Comparison of ENCODE assay signal across 15 cellular contexts in genomic region chr2:240602266-240603050, GRCh38. TPM values are rescaled to one million over a fixed set of nuclear protein-coding genes. Genes with fewer than 3 reads are reported as not detected.
A peak's percentile ranks its signal among the peaks of the same experiment; 100 is the strongest.
DNase-seq lines count a peak whose midpoint lies in the region; ATAC-seq, FAIRE-seq and TF ChIP-seq lines count a peak whose summit lies in the region.
"Had no signal": no experiment of that assay in that cellular context is flagged by ENCODE, and none has a peak within 500 bp of the region (broad histone marks: within the 10 kb centered on the region; RNA-seq: fewer than 3 reads in every experiment).

No MANE protein-coding gene starts in this region.

- DNase-seq in Right ventricle myocardium superior (peak; percentile 37), left ventricle myocardium inferior (no peak), HepG2 (ENCODE audit: low spot score) (no peak), transverse colon (peak; percentile 9), Ammon's horn (ENCODE audit: low spot score) (no peak), NCI-H2227 treated with DMSO at 0.1 percent for 48 hours (lab: John Stamatoyannopoulos, UW) (no peak)
- DNase-seq: activated CD4-positive, alpha-beta T cell treated with anti-CD3 and anti-CD28 coated beads for 1 hour; activated naive CD8-positive, alpha-beta T cell treated with anti-CD3 and anti-CD28 coated beads for 36 hours; glutamatergic neuron; immature natural killer cell; mesendoderm; NCI-H2029 treated with DMSO at 0.1 percent for 48 hours; NCI-H510A; retina; SJCRH30 had no signal

- H3K9me3 ChIP-seq in left ventricle myocardium inferior (replicated peaks) (no peaks in the 10 kb centered on the region), HepG2 (ENCODE audit: low read length) (no peaks in the 10 kb centered on the region), transverse colon (no peaks in the 10 kb centered on the region)
- H3K9me3 ChIP-seq: SJCRH30 had no signal

- H3K4me1 ChIP-seq in left ventricle myocardium inferior = peaks cover 18% of the 10 kb centered on the region
- H3K4me1 ChIP-seq in HepG2 (ENCODE audit: insufficient read depth, low read length) = peaks cover 59% of the 10 kb centered on the region
- H3K4me1 ChIP-seq in transverse colon = peaks cover 15 to 35% (median 23%) of the 10 kb centered on the region in 4 donors
- H3K4me1 ChIP-seq: SJCRH30 had no signal

- 0 out of 2 replicates have a peak, but pooled peaks cover 4% of the 10 kb centered on the region for H4K20me1 ChIP-seq in HepG2 (ENCODE audit: insufficient read depth, low read length)

- intact Hi-C loops in Right ventricle myocardium superior (cut with DNase I) (no loop called here), left ventricle myocardium inferior (cut with micrococcal nuclease) (no loop called here), HepG2 (cut with micrococcal nuclease; ENCODE audit: unreplicated experiment) (loop anchor here (10.0 kb wide), 1 partner anchor 232 kb away; no protein-coding TSS in a partner anchor), transverse colon (cut with DNase I; ENCODE audit: low total_unique reads) (no loop called here)

- no peak overlapping the region for H3K4me2 ChIP-seq in HepG2 (ENCODE audit: low read depth, low read length)

- H3K27me3 ChIP-seq in left ventricle myocardium inferior (ENCODE audit: low read depth) (no peaks in the 10 kb centered on the region), HepG2 (ENCODE audit: control insufficient read depth in 1 of 2, insufficient read depth in 2 of 2, low read length in 2 of 2) (no peaks in the 10 kb centered on the region), transverse colon (no peaks in the 10 kb centered on the region)
- H3K27me3 ChIP-seq: SJCRH30 had no signal

- H3K36me3 ChIP-seq in left ventricle myocardium inferior (peaks cover 20% of the 10 kb centered on the region), HepG2 (replicated peaks in 1 of 2; ENCODE audit: control insufficient read depth in 1 of 2, insufficient read depth in 2 of 2, low read length in 2 of 2) (peaks cover 4 to 8% of the 10 kb centered on the region in 2 experiments; a peak in 2 of 5 replicates), transverse colon (no peaks in the 10 kb centered on the region)
- H3K36me3 ChIP-seq: SJCRH30 had no signal

- no TSS peak for BruUV-seq in HepG2 (replicated peaks; lab: Mats Ljungman, UMichigan)

- TF ChIP-seq POLR2A in HepG2 (IDR thresholded peaks at IDR 0.05; ENCODE audit: insufficient read depth in 1 of 2, low read depth in 2 of 2, low read length in 2 of 2) = no peak
- no peak for TF ChIP-seq POLR2A in transverse colon (IDR thresholded peaks at IDR 0.05)

- no peak for TF ChIP-seq CTCF in left ventricle myocardium inferior (IDR thresholded peaks at IDR 0.05; ENCODE audit: borderline replicate concordance)
- no peak for TF ChIP-seq CTCF in HepG2 (CRISPR knock-in tag; IDR thresholded peaks at IDR 0.05)
- no peak for TF ChIP-seq CTCF in transverse colon (IDR thresholded peaks at IDR 0.05)

- H3K79me2 ChIP-seq in HepG2 (ENCODE audit: insufficient read depth, low read length) = peaks cover 22% of the 10 kb centered on the region

- in situ Hi-C loops in HepG2 (cut with HindIII; ENCODE audit: extremely low pct_ligation_motif_present, low pct_unique_long_range_greater_than_20kb) = no loop called here
- in situ Hi-C loops in transverse colon (cut with MboI; ENCODE audit: low pct_ligation_motif_present in 1 of 4, low pct_unique_long_range_greater_than_20kb in 1 of 4, low sequenced_read_pairs in 3 of 4) = no loop called here

- no peak for FAIRE-seq in HepG2 (lab: Jason Lieb, UNC)

- CTCF ChIA-PET in HepG2 (lab: Yijun Ruan, JAX; ENCODE audit: low intra/inter-chr PET ratio, low total read pairs) = no interaction called here

- H3K4me3 ChIP-seq in left ventricle myocardium inferior (no peak overlapping the region), HepG2 (replicated peaks in 1 of 3; ENCODE audit: insufficient read depth in 1 of 3, low read depth in 2 of 3, low read length in 3 of 3) (no peak overlapping the region), transverse colon (no peak overlapping the region)
- H3K4me3 ChIP-seq: SJCRH30 had no signal

- TF ChIP-seq EP300 in HepG2 (IDR thresholded peaks at IDR 0.05; ENCODE audit: low read depth in 2 of 2, low read length in 2 of 2) (no peak), HepG2 (CRISPR knock-in tag; IDR thresholded peaks at IDR 0.05; ENCODE audit: borderline replicate concordance) (no peak), transverse colon (IDR thresholded peaks at IDR 0.05; ENCODE audit: low read depth) (no peak)

- H3K27ac ChIP-seq in left ventricle myocardium inferior (replicated peaks) (no peak overlapping the region), HepG2 (ENCODE audit: extremely low read length, insufficient read depth, low read length) (no peak overlapping the region), transverse colon (peak overlapping the region in 1 of 4 donors; percentile 92)
- H3K27ac ChIP-seq: SJCRH30 had no signal

- no peak for ATAC-seq in Right ventricle myocardium superior (ENCODE audit: poor library complexity)
- ATAC-seq in HepG2 = no peak

- TF ChIP-seq RAD21 in HepG2 (CRISPR knock-in tag; IDR thresholded peaks at IDR 0.05) = no peak

- H2AFZ ChIP-seq in HepG2 (ENCODE audit: low read length) = no peak overlapping the region

- no peak overlapping the region for H3K9ac ChIP-seq in HepG2 (ENCODE audit: insufficient read depth, low read depth, low read length)

- WGBS in HepG2 (ENCODE audit: low lambda C conversion rate) = 94% methylated on average over 28 of the region's 32 CpGs
- WGBS in transverse colon (ENCODE audit: low coverage in 1 of 2), 2 donors = 93% methylated on average over 32 of the region's 32 CpGs; no CpG with 5 or more reads in 1 of the 2 donors

- POLR2A ChIA-PET in HepG2 (lab: Yijun Ruan, JAX) = interaction anchor here (9.7 kb wide), 1 partner anchor 15 kb away, joined by 147 read pairs; the partner anchor contains the start of gene CAPN10

RNA-seq across cellular contexts. Expression of gene CAPN10, which starts 15.9 kb away (rescaled TPM):
- total RNA-seq in Right ventricle myocardium superior (49.7 TPM), left ventricle myocardium inferior (31.2 TPM), HepG2 (2016; rRNA removed; fragmentation: Illumina TruSeq; extraction: Trizol) (16.5 and 32.4 TPM in 2 replicates), transverse colon (100 to 1,000 TPM in 1 of 4 donors, 10 to 100 TPM in 3; 41.9 to 118 (median 48.7) TPM)
- 18.3 and 20.3 TPM in 2 replicates for total RNA-seq in HepG2 (2016; cell fraction: cytosol; rRNA removed; fragmentation: Illumina TruSeq; extraction: Trizol; ENCODE audit: low read depth)
- 16.1 and 35.0 TPM in 2 replicates for total RNA-seq in HepG2 (2016; cell fraction: insoluble cytoplasmic fraction; rRNA removed; fragmentation: Illumina TruSeq; extraction: Trizol)
- total RNA-seq in HepG2 (2016; cell fraction: membrane; rRNA removed; fragmentation: Illumina TruSeq; extraction: Trizol) = 28.2 and 28.4 TPM in 2 replicates
- total RNA-seq in HepG2 (2016; cell fraction: nucleus; rRNA removed; fragmentation: Illumina TruSeq; extraction: Trizol) = 26.3 and 36.2 TPM in 2 replicates
- polyA plus RNA-seq in HepG2 (2011; rRNA removed) = 27.6 and 40.7 TPM in 2 replicates
- polyA plus RNA-seq in HepG2 (2011; cell fraction: cytosol; rRNA removed) = 15.8 and 24.7 TPM in 2 replicates
- 157 and 173 TPM in 2 replicates for polyA plus RNA-seq in HepG2 (2011; cell fraction: nucleus; rRNA removed)
- polyA plus RNA-seq in HepG2 (2012) = 24.4 and 27.6 TPM in 2 replicates
- 9.1 and 9.4 TPM in 2 replicates for polyA plus RNA-seq in HepG2 (2016; cell fraction: cytosol; fragmentation: Illumina TruSeq; extraction: Trizol; ENCODE audit: low read depth)
- 17.4 and 18.2 TPM in 2 replicates for polyA plus RNA-seq in HepG2 (2016; cell fraction: insoluble cytoplasmic fraction; fragmentation: Illumina TruSeq; extraction: Trizol; ENCODE audit: low read depth)
- polyA plus RNA-seq in HepG2 (2016; cell fraction: membrane; fragmentation: Illumina TruSeq; extraction: Trizol; ENCODE audit: low read depth) = 15.5 and 17.2 TPM in 2 replicates
- 59.4 and 61.4 TPM in 2 replicates for polyA plus RNA-seq in HepG2 (2016; cell fraction: nucleus; fragmentation: Illumina TruSeq; extraction: Trizol; ENCODE audit: insufficient read depth, low read depth)
- polyA minus RNA-seq in HepG2 (2011; rRNA and poly(A)+ RNA removed; ENCODE audit: low replicate concordance) = 11.2 and 33.8 TPM in 2 replicates
- 10.8 TPM in 2 replicates for polyA minus RNA-seq in HepG2 (2011; cell fraction: cytosol; rRNA and poly(A)+ RNA removed)
- polyA minus RNA-seq in HepG2 (2011; cell fraction: nucleus; rRNA and poly(A)+ RNA removed) = 50.0 and 57.6 TPM in 2 replicates

RNA-seq across cellular contexts. Expression of gene GPR35, which starts 22.8 kb away (rescaled TPM):
- total RNA-seq in Right ventricle myocardium superior (2.0 TPM), left ventricle myocardium inferior (1.3 TPM), HepG2 (2016; rRNA removed; fragmentation: Illumina TruSeq; extraction: Trizol) (21.6 and 27.1 TPM in 2 replicates), transverse colon (100 to 1,000 TPM in 3 of 4 donors, 10 to 100 TPM in 1; 91.1 to 244 (median 136) TPM)
- total RNA-seq in HepG2 (2016; cell fraction: cytosol; rRNA removed; fragmentation: Illumina TruSeq; extraction: Trizol; ENCODE audit: low read depth) = 10.2 and 10.8 TPM in 2 replicates
- total RNA-seq in HepG2 (2016; cell fraction: insoluble cytoplasmic fraction; rRNA removed; fragmentation: Illumina TruSeq; extraction: Trizol) = 21.3 and 26.9 TPM in 2 replicates
- 25.5 and 33.7 TPM in 2 replicates for total RNA-seq in HepG2 (2016; cell fraction: membrane; rRNA removed; fragmentation: Illumina TruSeq; extraction: Trizol)
- 19.4 and 20.1 TPM in 2 replicates for total RNA-seq in HepG2 (2016; cell fraction: nucleus; rRNA removed; fragmentation: Illumina TruSeq; extraction: Trizol)
- 44.2 and 60.8 TPM in 2 replicates for polyA plus RNA-seq in HepG2 (2011; rRNA removed)
- polyA plus RNA-seq in HepG2 (2011; cell fraction: cytosol; rRNA removed) = 37.9 and 80.2 TPM in 2 replicates
- 150 and 165 TPM in 2 replicates for polyA plus RNA-seq in HepG2 (2011; cell fraction: nucleus; rRNA removed)
- polyA plus RNA-seq in HepG2 (2012) = 34.0 and 39.9 TPM in 2 replicates
- polyA plus RNA-seq in HepG2 (2016; cell fraction: cytosol; fragmentation: Illumina TruSeq; extraction: Trizol; ENCODE audit: low read depth) = 6.5 and 7.6 TPM in 2 replicates
- polyA plus RNA-seq in HepG2 (2016; cell fraction: insoluble cytoplasmic fraction; fragmentation: Illumina TruSeq; extraction: Trizol; ENCODE audit: low read depth) = 14.4 and 15.8 TPM in 2 replicates
- polyA plus RNA-seq in HepG2 (2016; cell fraction: membrane; fragmentation: Illumina TruSeq; extraction: Trizol; ENCODE audit: low read depth) = 17.8 and 17.9 TPM in 2 replicates
- polyA plus RNA-seq in HepG2 (2016; cell fraction: nucleus; fragmentation: Illumina TruSeq; extraction: Trizol; ENCODE audit: insufficient read depth, low read depth) = 29.6 and 37.8 TPM in 2 replicates
- 0.14 and 219 TPM in 2 replicates for polyA minus RNA-seq in HepG2 (2011; rRNA and poly(A)+ RNA removed; ENCODE audit: low replicate concordance)
- polyA minus RNA-seq in HepG2 (2011; cell fraction: cytosol; rRNA and poly(A)+ RNA removed) = 44.3 and 46.7 TPM in 2 replicates
- 30.9 and 33.3 TPM in 2 replicates for polyA minus RNA-seq in HepG2 (2011; cell fraction: nucleus; rRNA and poly(A)+ RNA removed)

RNA-seq across cellular contexts. Expression of gene RNPEPL1, which starts 34.2 kb away (rescaled TPM):
- 89.5 TPM for total RNA-seq in Right ventricle myocardium superior
- 80.1 TPM for total RNA-seq in left ventricle myocardium inferior
- 13.0 and 27.6 TPM in 2 replicates for total RNA-seq in HepG2 (2016; rRNA removed; fragmentation: Illumina TruSeq; extraction: Trizol)
- 21.9 and 24.8 TPM in 2 replicates for total RNA-seq in HepG2 (2016; cell fraction: cytosol; rRNA removed; fragmentation: Illumina TruSeq; extraction: Trizol; ENCODE audit: low read depth)
- total RNA-seq in HepG2 (2016; cell fraction: insoluble cytoplasmic fraction; rRNA removed; fragmentation: Illumina TruSeq; extraction: Trizol) = 12.9 and 23.2 TPM in 2 replicates
- 50.1 and 53.8 TPM in 2 replicates for total RNA-seq in HepG2 (2016; cell fraction: membrane; rRNA removed; fragmentation: Illumina TruSeq; extraction: Trizol)
- total RNA-seq in HepG2 (2016; cell fraction: nucleus; rRNA removed; fragmentation: Illumina TruSeq; extraction: Trizol) = 17.5 and 21.9 TPM in 2 replicates
- 18.0 and 28.8 TPM in 2 replicates for polyA plus RNA-seq in HepG2 (2011; rRNA removed)
- polyA plus RNA-seq in HepG2 (2011; cell fraction: cytosol; rRNA removed) = 20.3 and 26.3 TPM in 2 replicates
- 94.3 and 114 TPM in 2 replicates for polyA plus RNA-seq in HepG2 (2011; cell fraction: nucleus; rRNA removed)
- polyA plus RNA-seq in HepG2 (2012) = 37.2 and 56.3 TPM in 2 replicates
- 43.4 and 46.1 TPM in 2 replicates for polyA plus RNA-seq in HepG2 (2016; cell fraction: cytosol; fragmentation: Illumina TruSeq; extraction: Trizol; ENCODE audit: low read depth)
- 40.1 and 49.6 TPM in 2 replicates for polyA plus RNA-seq in HepG2 (2016; cell fraction: insoluble cytoplasmic fraction; fragmentation: Illumina TruSeq; extraction: Trizol; ENCODE audit: low read depth)
- polyA plus RNA-seq in HepG2 (2016; cell fraction: membrane; fragmentation: Illumina TruSeq; extraction: Trizol; ENCODE audit: low read depth) = 85.0 and 102 TPM in 2 replicates
- polyA plus RNA-seq in HepG2 (2016; cell fraction: nucleus; fragmentation: Illumina TruSeq; extraction: Trizol; ENCODE audit: insufficient read depth, low read depth) = 57.9 and 59.3 TPM in 2 replicates
- polyA minus RNA-seq in HepG2 (2011; rRNA and poly(A)+ RNA removed; ENCODE audit: low replicate concordance) = 15.3 and 64.5 TPM in 2 replicates
- polyA minus RNA-seq in HepG2 (2011; cell fraction: cytosol; rRNA and poly(A)+ RNA removed) = 55.0 and 57.6 TPM in 2 replicates
- polyA minus RNA-seq in HepG2 (2011; cell fraction: nucleus; rRNA and poly(A)+ RNA removed) = 18.6 and 21.0 TPM in 2 replicates
- total RNA-seq in transverse colon = 100 to 1,000 TPM; 118 to 208 (median 151) TPM

RNA-seq across cellular contexts. Expression of gene DUSP28, which starts 42.3 kb away (rescaled TPM):
- total RNA-seq in Right ventricle myocardium superior (11.5 TPM), left ventricle myocardium inferior (19.3 TPM), HepG2 (2016; rRNA removed; fragmentation: Illumina TruSeq; extraction: Trizol) (2.5 and 5.2 TPM in 2 replicates), transverse colon (10 to 100 TPM in 1 of 4 donors, 1 to 10 TPM in 3; 3.4 to 10.8 (median 6.2) TPM)
- 4.5 and 4.9 TPM in 2 replicates for total RNA-seq in HepG2 (2016; cell fraction: cytosol; rRNA removed; fragmentation: Illumina TruSeq; extraction: Trizol; ENCODE audit: low read depth)
- total RNA-seq in HepG2 (2016; cell fraction: insoluble cytoplasmic fraction; rRNA removed; fragmentation: Illumina TruSeq; extraction: Trizol) = 2.9 and 5.6 TPM in 2 replicates
- 6.2 and 6.3 TPM in 2 replicates for total RNA-seq in HepG2 (2016; cell fraction: membrane; rRNA removed; fragmentation: Illumina TruSeq; extraction: Trizol)
- total RNA-seq in HepG2 (2016; cell fraction: nucleus; rRNA removed; fragmentation: Illumina TruSeq; extraction: Trizol) = 7.1 TPM in 2 replicates
- 6.7 and 8.6 TPM in 2 replicates for polyA plus RNA-seq in HepG2 (2011; rRNA removed)
- 3.4 and 4.1 TPM in 2 replicates for polyA plus RNA-seq in HepG2 (2011; cell fraction: cytosol; rRNA removed)
- 6.6 and 6.7 TPM in 2 replicates for polyA plus RNA-seq in HepG2 (2011; cell fraction: nucleus; rRNA removed)
- 5.4 and 6.8 TPM in 2 replicates for polyA plus RNA-seq in HepG2 (2012)
- polyA plus RNA-seq in HepG2 (2016; cell fraction: cytosol; fragmentation: Illumina TruSeq; extraction: Trizol; ENCODE audit: low read depth) = 4.9 and 6.2 TPM in 2 replicates
- polyA plus RNA-seq in HepG2 (2016; cell fraction: insoluble cytoplasmic fraction; fragmentation: Illumina TruSeq; extraction: Trizol; ENCODE audit: low read depth) = 3.9 and 4.1 TPM in 2 replicates
- polyA plus RNA-seq in HepG2 (2016; cell fraction: membrane; fragmentation: Illumina TruSeq; extraction: Trizol; ENCODE audit: low read depth) = 5.5 and 7.1 TPM in 2 replicates
- 11.1 and 15.5 TPM in 2 replicates for polyA plus RNA-seq in HepG2 (2016; cell fraction: nucleus; fragmentation: Illumina TruSeq; extraction: Trizol; ENCODE audit: insufficient read depth, low read depth)
- 2.8 and 4.2 TPM in 2 replicates for polyA minus RNA-seq in HepG2 (2011; rRNA and poly(A)+ RNA removed; ENCODE audit: low replicate concordance)
- 1.7 and 2.2 TPM in 2 replicates for polyA minus RNA-seq in HepG2 (2011; cell fraction: cytosol; rRNA and poly(A)+ RNA removed)
- 11.5 and 12.3 TPM in 2 replicates for polyA minus RNA-seq in HepG2 (2011; cell fraction: nucleus; rRNA and poly(A)+ RNA removed)

RNA-seq across cellular contexts. Expression of gene ANKMY1, which starts 44.7 kb away (rescaled TPM):
- 5.6 TPM for total RNA-seq in Right ventricle myocardium superior
- total RNA-seq in left ventricle myocardium inferior = 4.0 TPM
- total RNA-seq in HepG2 (2016; rRNA removed; fragmentation: Illumina TruSeq; extraction: Trizol) = 7.3 and 11.7 TPM in 2 replicates
- total RNA-seq in HepG2 (2016; cell fraction: cytosol; rRNA removed; fragmentation: Illumina TruSeq; extraction: Trizol; ENCODE audit: low read depth) = 9.7 and 12.6 TPM in 2 replicates
- 8.8 and 12.4 TPM in 2 replicates for total RNA-seq in HepG2 (2016; cell fraction: insoluble cytoplasmic fraction; rRNA removed; fragmentation: Illumina TruSeq; extraction: Trizol)
- total RNA-seq in HepG2 (2016; cell fraction: membrane; rRNA removed; fragmentation: Illumina TruSeq; extraction: Trizol) = 10.6 and 11.9 TPM in 2 replicates
- total RNA-seq in HepG2 (2016; cell fraction: nucleus; rRNA removed; fragmentation: Illumina TruSeq; extraction: Trizol) = 23.2 and 30.1 TPM in 2 replicates
- polyA plus RNA-seq in HepG2 (2011; rRNA removed) = 18.8 and 20.5 TPM in 2 replicates
- 11.7 and 12.1 TPM in 2 replicates for polyA plus RNA-seq in HepG2 (2011; cell fraction: cytosol; rRNA removed)
- polyA plus RNA-seq in HepG2 (2011; cell fraction: nucleus; rRNA removed) = 55.1 and 66.4 TPM in 2 replicates
- 8.0 and 8.9 TPM in 2 replicates for polyA plus RNA-seq in HepG2 (2012)
- polyA plus RNA-seq in HepG2 (2016; cell fraction: cytosol; fragmentation: Illumina TruSeq; extraction: Trizol; ENCODE audit: low read depth) = 2.6 and 3.4 TPM in 2 replicates
- 7.8 and 8.8 TPM in 2 replicates for polyA plus RNA-seq in HepG2 (2016; cell fraction: insoluble cytoplasmic fraction; fragmentation: Illumina TruSeq; extraction: Trizol; ENCODE audit: low read depth)
- 4.9 and 6.3 TPM in 2 replicates for polyA plus RNA-seq in HepG2 (2016; cell fraction: membrane; fragmentation: Illumina TruSeq; extraction: Trizol; ENCODE audit: low read depth)
- 30.4 and 35.4 TPM in 2 replicates for polyA plus RNA-seq in HepG2 (2016; cell fraction: nucleus; fragmentation: Illumina TruSeq; extraction: Trizol; ENCODE audit: insufficient read depth, low read depth)
- polyA minus RNA-seq in HepG2 (2011; rRNA and poly(A)+ RNA removed; ENCODE audit: low replicate concordance) = 41.3 and 43.1 TPM in 2 replicates
- 6.0 and 6.9 TPM in 2 replicates for polyA minus RNA-seq in HepG2 (2011; cell fraction: cytosol; rRNA and poly(A)+ RNA removed)
- polyA minus RNA-seq in HepG2 (2011; cell fraction: nucleus; rRNA and poly(A)+ RNA removed) = 52.8 and 56.1 TPM in 2 replicates
- total RNA-seq in transverse colon = 10 to 100 TPM; 15.1 to 64.0 (median 27.5) TPM

Comparison
In these comparisons a context has a peak if more than half of its experiments do, and no peak if none do; other contexts are left out.
1. DNase-seq: peak in Right ventricle myocardium superior (single experiment) and transverse colon (single experiment); none in left ventricle myocardium inferior (single experiment), HepG2 (single experiment), Ammon's horn (single experiment) and NCI-H2227 treated with DMSO at 0.1 percent for 48 hours (single experiment).